13 cellular contexts compared by ENCODE assay signal in the genomic region with DNA sequence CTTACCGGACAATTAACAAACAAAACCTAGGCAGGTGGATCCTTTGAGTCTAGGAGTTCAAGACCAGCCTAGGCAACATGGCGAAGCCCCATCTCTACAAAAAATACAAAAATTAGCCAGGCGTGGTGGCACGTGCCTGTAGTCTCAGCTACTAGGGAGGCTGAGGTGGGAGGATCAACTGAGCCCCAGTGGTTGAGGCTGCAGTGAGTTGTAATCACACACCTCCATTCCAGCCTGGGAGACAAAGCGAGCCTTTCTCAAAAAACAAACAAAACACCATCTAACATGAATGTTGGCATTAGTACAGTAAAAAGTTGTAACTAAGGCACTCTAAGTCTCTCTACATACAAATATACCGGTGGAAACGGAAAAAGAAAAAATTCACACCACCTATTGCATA. TPM values are rescaled to one million over a fixed set of nuclear protein-coding genes. Genes with fewer than 3 reads are reported as not detected.
DNase-seq lines count a peak whose midpoint lies in the region; ATAC-seq and TF ChIP-seq lines count a peak whose summit lies in the region.
"Had no signal": no experiment of that assay in that cellular context is flagged by ENCODE, and none has a peak within 500 bp of the region (broad histone marks: within the 10 kb centered on the region; RNA-seq: fewer than 3 reads in every experiment).

No MANE protein-coding gene starts in this region.

- H3K27me3 Mint-ChIP-seq in activated CD8-positive, alpha-beta memory T cell treated with anti-CD3 and anti-CD28 coated beads, Interleukin-2, amount 10 ng/mL, durations not matched to agents 7 days and 5 days = no peaks in the 10 kb centered on the region

- intact Hi-C loops in Panc1 (cut with micrococcal nuclease; ENCODE audit: unreplicated experiment) = no loop called here
- intact Hi-C loops in breast epithelium (cut with DNase I; ENCODE audit: low total_unique reads) = no loop called here
- intact Hi-C loops in upper lobe of right lung (cut with DNase I) = no loop called here

- peaks cover 43% of the 10 kb centered on the region for H3K4me1 ChIP-seq in Panc1 (ENCODE audit: control insufficient read depth, insufficient read depth, low read length)
- peaks cover 0 to 3% of the 10 kb centered on the region in 2 donors for H3K4me1 ChIP-seq in breast epithelium
- peaks cover 17% of the 10 kb centered on the region for H3K4me1 ChIP-seq in skeletal muscle satellite cell (ENCODE audit: control insufficient read depth, insufficient read depth, low read length)
- H3K4me1 ChIP-seq in upper lobe of right lung = peaks cover 64% of the 10 kb centered on the region

- H3K27me3 ChIP-seq in Panc1 (ENCODE audit: control insufficient read depth, insufficient read depth, low read length) (no peaks in the 10 kb centered on the region), breast epithelium (no peaks in the 10 kb centered on the region), skeletal muscle satellite cell (ENCODE audit: control insufficient read depth, insufficient read depth, low read length) (no peaks in the 10 kb centered on the region), upper lobe of right lung (no peaks in the 10 kb centered on the region)
- H3K27me3 ChIP-seq: tibial artery had no signal

- POLR2A ChIA-PET in Panc1 (lab: Charles Lee) = no interaction called here

- peaks cover 56% of the 10 kb centered on the region for H3K4me1 Mint-ChIP-seq in activated CD8-positive, alpha-beta memory T cell treated with anti-CD3 and anti-CD28 coated beads, Interleukin-2, amount 10 ng/mL, durations not matched to agents 7 days and 5 days

- peak overlapping the region; percentile 41 for H3K4me3 Mint-ChIP-seq in activated CD8-positive, alpha-beta memory T cell treated with anti-CD3 and anti-CD28 coated beads, Interleukin-2, amount 10 ng/mL, durations not matched to agents 7 days and 5 days

- CTCF ChIA-PET in activated CD8-positive, alpha-beta memory T cell treated with anti-CD3 and anti-CD28 coated beads, Interleukin-2, amount 10 ng/mL, durations not matched to agents 7 days and 5 days (lab: Charles Lee) = no interaction called here
- CTCF ChIA-PET in Panc1 (lab: Charles Lee) = no interaction called here

- peaks cover 57% of the 10 kb centered on the region for H3K36me3 Mint-ChIP-seq in activated CD8-positive, alpha-beta memory T cell treated with anti-CD3 and anti-CD28 coated beads, Interleukin-2, amount 10 ng/mL, durations not matched to agents 7 days and 5 days

- no TSS peak for BruUV-seq in Panc1 (replicated peaks; lab: Mats Ljungman, UMichigan)

- TF ChIP-seq POLR2A in breast epithelium (IDR thresholded peaks at IDR 0.05) = no peak

- H3K9ac ChIP-seq in skeletal muscle satellite cell (ENCODE audit: low read depth, low read length) = no peak overlapping the region

- DNase-seq in activated CD8-positive, alpha-beta memory T cell treated with anti-CD3 and anti-CD28 coated beads, Interleukin-2, amount 10 ng/mL, durations not matched to agents 7 days and 5 days = no peak
- no peak for DNase-seq in activated CD8-positive, alpha-beta memory T cell treated with anti-CD3 and anti-CD28 coated beads, Interleukin-2, amount 50 U/mL, for 48 hours
- no peak for DNase-seq in Panc1 (ENCODE audit: low read depth, low spot score)
- DNase-seq in breast epithelium (ENCODE audit: low spot score in 2 of 2) = no peak
- no peak for DNase-seq in amniotic stem cell (lab: John Stamatoyannopoulos, UW)
- DNase-seq in hypothalamus (lab: John Stamatoyannopoulos, UW) = no peak
- no peak for DNase-seq in upper lobe of right lung
- DNase-seq: activated gamma-delta T cell, lower lobe of right lung, NCI-H187 treated with DMSO at 0.1 percent for 48 hours, SHP77 treated with DMSO at 0.1 percent for 48 hours, tibial artery had no signal

- peak overlapping the region; percentile 17 for H3K4me2 ChIP-seq in skeletal muscle satellite cell (ENCODE audit: low read length)

- no peak for ATAC-seq in activated CD8-positive, alpha-beta memory T cell treated with anti-CD3 and anti-CD28 coated beads, Interleukin-2, amount 10 ng/mL, durations not matched to agents 7 days and 5 days
- no peak for ATAC-seq in Panc1
- ATAC-seq in upper lobe of right lung = no peak
- ATAC-seq: lower lobe of right lung had no signal

- H3K9me3 ChIP-seq in Panc1 (ENCODE audit: control insufficient read depth, insufficient read depth, low read depth, low read length) (peaks cover 9% of the 10 kb centered on the region; the same call in 1 of the 2 replicates), breast epithelium (peaks cover 0 to 5% of the 10 kb centered on the region in 2 donors), skeletal muscle satellite cell (replicated peaks; ENCODE audit: low read length) (peaks cover 5% of the 10 kb centered on the region), upper lobe of right lung (no peaks in the 10 kb centered on the region)
- H3K9me3 ChIP-seq: lower lobe of right lung, tibial artery had no signal

- H3K27ac Mint-ChIP-seq in activated CD8-positive, alpha-beta memory T cell treated with anti-CD3 and anti-CD28 coated beads, Interleukin-2, amount 10 ng/mL, durations not matched to agents 7 days and 5 days = no peak overlapping the region

- no peak overlapping the region for H3K4me3 ChIP-seq in Panc1 (ENCODE audit: low read depth in 2 of 2, low read length in 2 of 2)
- no peak overlapping the region for H3K4me3 ChIP-seq in breast epithelium
- H3K4me3 ChIP-seq in skeletal muscle satellite cell (ENCODE audit: low read length) = no peak overlapping the region
- no peak overlapping the region for H3K4me3 ChIP-seq in upper lobe of right lung
- H3K4me3 ChIP-seq: lower lobe of right lung, tibial artery had no signal

- in situ Hi-C loops in Panc1 (cut with HindIII; ENCODE audit: low pct_unique_long_range_greater_than_20kb, low sequenced_read_pairs) = no loop called here

- no peaks in the 10 kb centered on the region for H3K9me3 Mint-ChIP-seq in activated CD8-positive, alpha-beta memory T cell treated with anti-CD3 and anti-CD28 coated beads, Interleukin-2, amount 10 ng/mL, durations not matched to agents 7 days and 5 days (ENCODE audit: low read depth)

- TF ChIP-seq CTCF in Panc1 (IDR thresholded peaks at IDR 0.05) (no peak), breast epithelium (IDR thresholded peaks at IDR 0.05) (no peak), upper lobe of right lung (IDR thresholded peaks at IDR 0.05) (no peak)

- H3K27ac ChIP-seq in Panc1 (ENCODE audit: low read length) (0 out of 2 replicates have a peak overlapping the region, but pooled peaks have one; percentile 19), breast epithelium (peak overlapping the region; percentile 25 to 29), upper lobe of right lung (no peak overlapping the region)
- H3K27ac ChIP-seq: lower lobe of right lung had no signal

- H3K36me3 ChIP-seq in Panc1 (ENCODE audit: control insufficient read depth, insufficient read depth, low read length) (peaks cover 27% of the 10 kb centered on the region), breast epithelium (no peaks in the 10 kb centered on the region), skeletal muscle satellite cell (ENCODE audit: insufficient read depth, low read length) (peaks cover 18% of the 10 kb centered on the region), upper lobe of right lung (peaks cover 13% of the 10 kb centered on the region)

RNA-seq across cellular contexts. Expression of a gene that starts 5.3 kb away (rescaled TPM):
- total RNA-seq in activated CD8-positive, alpha-beta memory T cell treated with anti-CD3 and anti-CD28 coated beads, Interleukin-2, amount 10 ng/mL, durations not matched to agents 7 days and 5 days = 100 to 1,000 TPM in 1 of 2 experiments, 10 to 100 TPM in 1; 95.7 to 105 TPM
- total RNA-seq in Panc1 (2021; ENCODE audit: unreplicated experiment) (80.2 TPM), breast epithelium (100 to 1,000 TPM; 104 to 174 (median 134) TPM), upper lobe of right lung (77.4 TPM)
- 40.3 TPM for polyA plus RNA-seq in Panc1 (2012; ENCODE audit: insufficient read length)
- total RNA-seq in skeletal muscle satellite cell (2012; rRNA removed) = 73.6 and 75.3 TPM in 2 replicates
